In genomic region chr16:31470615-31471014, GRCh38 we compare ENCODE assay signal across 1 cellular context.
TF ChIP-seq lines count a peak whose summit lies in the region.

No MANE protein-coding gene starts in this region.

TF ChIP-seq in SK-N-SH, 30 proteins besides CTCF, POLR2A, EP300 and RAD21:
- TF ChIP-seq, protein P1, sequence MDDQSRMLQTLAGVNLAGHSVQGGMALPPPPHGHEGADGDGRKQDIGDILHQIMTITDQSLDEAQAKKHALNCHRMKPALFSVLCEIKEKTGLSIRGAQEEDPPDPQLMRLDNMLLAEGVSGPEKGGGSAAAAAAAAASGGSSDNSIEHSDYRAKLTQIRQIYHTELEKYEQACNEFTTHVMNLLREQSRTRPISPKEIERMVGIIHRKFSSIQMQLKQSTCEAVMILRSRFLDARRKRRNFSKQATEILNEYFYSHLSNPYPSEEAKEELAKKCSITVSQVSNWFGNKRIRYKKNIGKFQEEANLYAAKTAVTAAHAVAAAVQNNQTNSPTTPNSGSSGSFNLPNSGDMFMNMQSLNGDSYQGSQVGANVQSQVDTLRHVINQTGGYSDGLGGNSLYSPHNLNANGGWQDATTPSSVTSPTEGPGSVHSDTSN (IDR thresholded peaks at IDR 0.05), result no peak
- TF ChIP-seq MXI1 (IDR thresholded peaks at IDR 0.05; ENCODE audit: low read depth, low read length) (no peak), REST (IDR thresholded peaks at IDR 0.05; ENCODE audit: low read depth, low read length) (no peak), EZH2phosphoT487 (IDR thresholded peaks at IDR 0.05; ENCODE audit: borderline replicate concordance, low read depth) (no peak), USF2 (IDR thresholded peaks at IDR 0.05; ENCODE audit: borderline replicate concordance, low read depth, low read length) (no peak), TEAD4 (IDR thresholded peaks at IDR 0.05; ENCODE audit: borderline replicate concordance, insufficient read depth) (no peak)
- TF ChIP-seq, protein P2, sequence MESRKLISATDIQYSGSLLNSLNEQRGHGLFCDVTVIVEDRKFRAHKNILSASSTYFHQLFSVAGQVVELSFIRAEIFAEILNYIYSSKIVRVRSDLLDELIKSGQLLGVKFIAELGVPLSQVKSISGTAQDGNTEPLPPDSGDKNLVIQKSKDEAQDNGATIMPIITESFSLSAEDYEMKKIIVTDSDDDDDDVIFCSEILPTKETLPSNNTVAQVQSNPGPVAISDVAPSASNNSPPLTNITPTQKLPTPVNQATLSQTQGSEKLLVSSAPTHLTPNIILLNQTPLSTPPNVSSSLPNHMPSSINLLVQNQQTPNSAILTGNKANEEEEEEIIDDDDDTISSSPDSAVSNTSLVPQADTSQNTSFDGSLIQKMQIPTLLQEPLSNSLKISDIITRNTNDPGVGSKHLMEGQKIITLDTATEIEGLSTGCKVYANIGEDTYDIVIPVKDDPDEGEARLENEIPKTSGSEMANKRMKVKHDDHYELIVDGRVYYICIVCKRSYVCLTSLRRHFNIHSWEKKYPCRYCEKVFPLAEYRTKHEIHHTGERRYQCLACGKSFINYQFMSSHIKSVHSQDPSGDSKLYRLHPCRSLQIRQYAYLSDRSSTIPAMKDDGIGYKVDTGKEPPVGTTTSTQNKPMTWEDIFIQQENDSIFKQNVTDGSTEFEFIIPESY (IDR thresholded peaks at IDR 0.05; ENCODE audit: borderline replicate concordance, low read depth), result no peak
- TF ChIP-seq, protein P3, sequence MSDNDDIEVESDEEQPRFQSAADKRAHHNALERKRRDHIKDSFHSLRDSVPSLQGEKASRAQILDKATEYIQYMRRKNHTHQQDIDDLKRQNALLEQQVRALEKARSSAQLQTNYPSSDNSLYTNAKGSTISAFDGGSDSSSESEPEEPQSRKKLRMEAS (IDR thresholded peaks at IDR 0.05; ENCODE audit: low read depth), result no peak
